In genomic region chr20:35473684-35474083, GRCh38 we compare ENCODE assay signal across 8 cellular contexts. TPM values are rescaled to one million over a fixed set of nuclear protein-coding genes. Genes with fewer than 3 reads are reported as not detected.
"Had no signal": no experiment of that assay in that cellular context is flagged by ENCODE, and none has a peak within 500 bp of the region (broad histone marks: within the 10 kb centered on the region; RNA-seq: fewer than 3 reads in every experiment).

No MANE protein-coding gene starts in this region.

- DNase-seq: IMR-90, KBM-7 had no signal

- H3K4me3 ChIP-seq: K562 had no signal

- H3K27ac ChIP-seq: HL-60 had no signal

- ATAC-seq: K562 had no signal

- FAIRE-seq: HTR-8/SVneo, K562 had no signal

RNA-seq across cellular contexts. Expression of gene GDF5, which starts 35.7 kb away (rescaled TPM):
- total RNA-seq: HT-29, K562 had no signal
- polyA plus RNA-seq: IgD-negative memory B cell had no signal

RNA-seq across cellular contexts. Expression of gene C20orf173, which starts 55.8 kb away (rescaled TPM):
- total RNA-seq: HT-29, HT1080, IMR-90, K562 had no signal
- polyA plus RNA-seq: IgD-negative memory B cell, IMR-90, K562 had no signal
